17 cellular contexts compared by ENCODE assay signal in the genomic region with DNA sequence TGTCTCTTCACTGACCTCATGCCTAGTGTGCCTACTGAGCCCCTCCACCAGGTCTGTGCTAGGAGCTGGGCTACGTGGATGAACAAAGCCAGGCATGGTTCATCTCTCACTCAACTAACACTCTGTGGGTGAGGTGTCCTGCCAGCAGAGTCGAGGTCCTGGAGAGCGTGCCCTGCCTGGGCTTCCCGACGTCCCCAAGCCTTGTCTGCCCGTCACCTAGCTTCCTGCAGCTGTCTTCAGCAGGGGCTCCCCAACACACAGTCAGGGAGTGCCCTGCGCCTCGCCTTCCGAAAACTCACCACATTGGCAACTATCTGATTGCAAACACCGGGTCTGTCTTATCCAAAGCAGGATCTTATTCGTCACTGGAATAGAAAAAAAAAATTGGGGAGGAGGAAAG.
"Had no signal": no experiment of that assay in that cellular context is flagged by ENCODE, and none has a peak within 500 bp of the region (broad histone marks: within the 10 kb centered on the region; RNA-seq: fewer than 3 reads in every experiment).

No MANE protein-coding gene starts in this region.

- H3K4me1 ChIP-seq: SJSA1 had no signal

- DNase-seq: Kasumi-1, MM.1S, NCI-H1436, NCI-H187, NCI-H2081 treated with DMSO at 0.1 percent for 48 hours, NCI-H2171, NCI-H226, NCI-H510A, NCI-H524 treated with DMSO at 0.1 percent for 48 hours, NCI-H774, Right ventricle myocardium superior, SIG-M5 had no signal

- H3K36me3 Mint-ChIP-seq: IgD-negative memory B cell had no signal

- H3K4me3 Mint-ChIP-seq: IgD-negative memory B cell had no signal

- H3K36me3 ChIP-seq: SJSA1 had no signal

- H3K27ac ChIP-seq: KMS-11, SJSA1, SK-N-MC had no signal

- H3K9me3 ChIP-seq: SJSA1 had no signal

- H3K4me3 ChIP-seq: K562, SJSA1, SK-N-MC had no signal
